24 cellular contexts compared by ENCODE assay signal in genomic region chr5:142543951-142544753, GRCh38.
A peak's percentile ranks its signal among the peaks of the same experiment; 100 is the strongest.
DNase-seq lines count a peak whose midpoint lies in the region; ATAC-seq, FAIRE-seq and TF ChIP-seq lines count a peak whose summit lies in the region.
"Had no signal": no experiment of that assay in that cellular context is flagged by ENCODE, and none has a peak within 500 bp of the region (broad histone marks: within the 10 kb centered on the region; RNA-seq: fewer than 3 reads in every experiment).

No MANE protein-coding gene starts in this region.

- H3K9ac ChIP-seq in astrocyte (ENCODE audit: low read length), result no peak overlapping the region
- H3K9ac ChIP-seq: parathyroid adenoma had no signal

- no peaks in the 10 kb centered on the region for H3K9me3 Mint-ChIP-seq in astrocyte (ENCODE audit: unreplicated experiment)
- H3K9me3 Mint-ChIP-seq: activated B cell treated with CpG ODN at 0.5 μM for 24 hours; activated CD8-positive, alpha-beta T cell treated with anti-CD3 and anti-CD28 coated beads for 36 hours; effector memory CD8-positive, alpha-beta T cell; immature natural killer cell; naive thymus-derived CD8-positive, alpha-beta T cell; T-helper 2 cell treated with Interferon-gamma antibody and Interleukin-4, amounts not matched to agents 5 μg/mL and 100 μg/mL, for 36 hours had no signal

- no peak for DNase-seq in left ventricle myocardium inferior
- no peak for DNase-seq in left cardiac atrium
- DNase-seq in astrocyte (ENCODE audit: low read depth), result peak; percentile 21
- DNase-seq in islet precursor cell, result peak; percentile 59
- DNase-seq in tibial artery, result no peak
- no peak for DNase-seq in activated CD8-positive, alpha-beta memory T cell treated with anti-CD3 and anti-CD28 coated beads for 24 hours
- no peak for DNase-seq in mucosa of gallbladder (ENCODE audit: low spot score)
- no peak for DNase-seq in HuH-7 (ENCODE audit: low spot score)
- DNase-seq: activated B cell treated with CpG ODN at 0.5 μM for 24 hours; activated CD8-positive, alpha-beta T cell treated with anti-CD3 and anti-CD28 coated beads for 36 hours; activated T-cell treated with anti-CD3 and anti-CD28 coated beads, Interleukin-2, amount 50 U/mL, for 1 hour; aorta; C1 segment of cervical spinal cord; effector memory CD8-positive, alpha-beta T cell; GF-D8; immature natural killer cell; naive thymus-derived CD8-positive, alpha-beta T cell; NCI-H1694 treated with DMSO at 0.1 percent for 48 hours; NCI-H2227 treated with DMSO at 0.1 percent for 48 hours; NCI-H82; right lobe of liver; testis had no signal

- H3K27me3 ChIP-seq in left ventricle myocardium inferior (ENCODE audit: low read depth) (no peaks in the 10 kb centered on the region), astrocyte (ENCODE audit: insufficient read depth, low read length) (no peaks in the 10 kb centered on the region), tibial artery (no peaks in the 10 kb centered on the region)
- H3K27me3 ChIP-seq: right lobe of liver, testis had no signal

- no peaks in the 10 kb centered on the region for H3K79me2 ChIP-seq in astrocyte (ENCODE audit: insufficient read depth, low read length)
- H3K79me2 ChIP-seq: parathyroid adenoma had no signal

- H3K27ac Mint-ChIP-seq in astrocyte (ENCODE audit: unreplicated experiment), result peak overlapping the region; percentile 5
- H3K27ac Mint-ChIP-seq: activated B cell treated with CpG ODN at 0.5 μM for 24 hours; activated CD8-positive, alpha-beta T cell treated with anti-CD3 and anti-CD28 coated beads for 36 hours; effector memory CD8-positive, alpha-beta T cell; immature natural killer cell; naive thymus-derived CD8-positive, alpha-beta T cell; T-helper 2 cell treated with Interferon-gamma antibody and Interleukin-4, amounts not matched to agents 5 μg/mL and 100 μg/mL, for 36 hours had no signal

- FAIRE-seq in astrocyte (lab: Jason Lieb, UNC), result no peak

- H4K20me1 ChIP-seq in astrocyte (ENCODE audit: insufficient read depth, low read length), result no peaks in the 10 kb centered on the region

- intact Hi-C loops in left ventricle myocardium inferior (cut with micrococcal nuclease) (loop anchor here (10.0 kb wide), 1 partner anchor 189 kb away; no protein-coding TSS in a partner anchor), left cardiac atrium (cut with DNase I) (loop anchor here (5.0 to 10.0 kb wide), 2 partner anchors 97 to 219 kb away; partner anchors contain the start of gene SPRY4 (in 1 of the 2)), tibial artery (cut with DNase I; ENCODE audit: low total_unique reads) (loop anchor here (10.0 kb wide), 2 partner anchors 189 to 219 kb away; partner anchors contain the start of gene SPRY4)

- no peak overlapping the region for H3K4me3 ChIP-seq in left ventricle myocardium inferior
- no peak overlapping the region for H3K4me3 ChIP-seq in astrocyte (ENCODE audit: insufficient read depth, low read depth, low read length)
- no peak overlapping the region for H3K4me3 ChIP-seq in tibial artery
- H3K4me3 ChIP-seq: right lobe of liver, testis had no signal

- no peak overlapping the region for H3K4me3 Mint-ChIP-seq in astrocyte (ENCODE audit: unreplicated experiment)
- H3K4me3 Mint-ChIP-seq: activated B cell treated with CpG ODN at 0.5 μM for 24 hours; activated CD8-positive, alpha-beta T cell treated with anti-CD3 and anti-CD28 coated beads for 36 hours; effector memory CD8-positive, alpha-beta T cell; immature natural killer cell; naive thymus-derived CD8-positive, alpha-beta T cell; T-helper 2 cell treated with Interferon-gamma antibody and Interleukin-4, amounts not matched to agents 5 μg/mL and 100 μg/mL, for 36 hours had no signal

- H3K4me2 ChIP-seq in astrocyte (ENCODE audit: low read length), result peak overlapping the region; percentile 16

- peaks cover 37% of the 10 kb centered on the region for H3K4me1 Mint-ChIP-seq in astrocyte (ENCODE audit: low read depth, unreplicated experiment)
- H3K4me1 Mint-ChIP-seq: immature natural killer cell had no signal

- no peak for ATAC-seq in left cardiac atrium
- ATAC-seq: activated CD8-positive, alpha-beta T cell treated with anti-CD3 and anti-CD28 coated beads for 36 hours; effector memory CD8-positive, alpha-beta T cell; naive thymus-derived CD8-positive, alpha-beta T cell had no signal

- H3K9me3 ChIP-seq in left ventricle myocardium inferior (replicated peaks), result no peaks in the 10 kb centered on the region
- no peaks in the 10 kb centered on the region for H3K9me3 ChIP-seq in astrocyte (ENCODE audit: insufficient read depth, low read depth, low read length)
- no peaks in the 10 kb centered on the region for H3K9me3 ChIP-seq in tibial artery
- H3K9me3 ChIP-seq: right lobe of liver, testis had no signal

- H3K27ac ChIP-seq in left ventricle myocardium inferior (replicated peaks) (peak overlapping the region; percentile 91), astrocyte (ENCODE audit: low read depth, low read length) (peak overlapping the region; percentile 75), tibial artery (peak overlapping the region; percentile 35 to 62)
- H3K27ac ChIP-seq: parathyroid adenoma, right lobe of liver, testis had no signal

- no peaks in the 10 kb centered on the region for H3K27me3 Mint-ChIP-seq in astrocyte (ENCODE audit: low read depth, unreplicated experiment)

- TF ChIP-seq CTCF in left ventricle myocardium inferior (IDR thresholded peaks at IDR 0.05; ENCODE audit: borderline replicate concordance) (no peak), astrocyte (IDR thresholded peaks at IDR 0.05; ENCODE audit: insufficient read depth, low read depth, low read length) (no peak), tibial artery (IDR thresholded peaks at IDR 0.05) (no peak)

- no peaks in the 10 kb centered on the region for H3K36me3 Mint-ChIP-seq in astrocyte (ENCODE audit: low read depth, unreplicated experiment)
- H3K36me3 Mint-ChIP-seq: naive thymus-derived CD8-positive, alpha-beta T cell had no signal

- peaks cover 77% of the 10 kb centered on the region for H3K4me1 ChIP-seq in left ventricle myocardium inferior
- H3K4me1 ChIP-seq in astrocyte (ENCODE audit: insufficient read depth, low read length), result peaks cover 30% of the 10 kb centered on the region
- H3K4me1 ChIP-seq in tibial artery, result peaks cover 0 to 61% (median 32%) of the 10 kb centered on the region in 4 donors
- H3K4me1 ChIP-seq: right lobe of liver had no signal

- no peak overlapping the region for H2AFZ ChIP-seq in astrocyte (ENCODE audit: low read depth, low read length)
- H2AFZ ChIP-seq: parathyroid adenoma had no signal

- H3K36me3 ChIP-seq in left ventricle myocardium inferior (no peaks in the 10 kb centered on the region), astrocyte (ENCODE audit: insufficient read depth, low read length) (no peaks in the 10 kb centered on the region), tibial artery (no peaks in the 10 kb centered on the region)
- H3K36me3 ChIP-seq: right lobe of liver had no signal

Comparison
In these comparisons a context has a peak if more than half of its experiments do, and no peak if none do; other contexts are left out.
1. DNase-seq: peak in astrocyte (single experiment) and islet precursor cell (single experiment); none in left ventricle myocardium inferior (single experiment), left cardiac atrium (single experiment), tibial artery (0 of 2), activated CD8-positive, alpha-beta memory T cell treated with anti-CD3 and anti-CD28 coated beads for 24 hours (single experiment), mucosa of gallbladder (single experiment) and HuH-7 (single experiment).
2. Peak in every context shown above with its lines, with median percentiles within 50 percentile points of each other: H3K27ac ChIP-seq.